In genomic region chr2:183038341-183039300, GRCh38 we compare ENCODE assay signal across 8 cellular contexts. TPM values are rescaled to one million over a fixed set of nuclear protein-coding genes. Genes with fewer than 3 reads are reported as not detected.
DNase-seq lines count a peak whose midpoint lies in the region; ATAC-seq and TF ChIP-seq lines count a peak whose summit lies in the region.

NCKAP1 (minus strand) TSS chr2:183038457; CDS start chr2:183038099, 358 bp downstream.

- H3K4ac ChIP-seq in trophoblast cell (ENCODE audit: low read depth, low read length) = peak within 1 kb of the TSS; percentile 80

- H2BK12ac ChIP-seq in trophoblast cell (ENCODE audit: low read length) = peak within 1 kb of the TSS; percentile 64

- H3K9ac ChIP-seq in GM23248 = peak within 1 kb of the TSS; percentile 98
- peak within 1 kb of the TSS; percentile 81 for H3K9ac ChIP-seq in trophoblast cell (ENCODE audit: low read length)

- H3K4me1 ChIP-seq in GM23248 (ENCODE audit: insufficient read depth) (peaks cover 32% of the 10 kb centered on the region), heart right ventricle (peaks cover 0 to 49% (median 37%) of the 10 kb centered on the region in 9 donors), trophoblast cell (ENCODE audit: control insufficient read depth in 1 of 2, insufficient read depth in 2 of 2, low read length in 2 of 2) (no peaks in the 10 kb centered on the region), thyroid gland (peaks cover 20 to 30% of the 10 kb centered on the region in 2 donors)

- intact Hi-C loops in heart right ventricle (cut with DNase I) (loop anchor here in 4 of 10 donors (1.0 to 10.0 kb wide), 5 partner anchors 36 to 86 kb away; partner anchors contain the start of genes DUSP19 (in 1 of the 4) and NUP35 (in 1 of the 4)), thyroid gland (cut with DNase I) (no loop called here)

- peak in 1 of 2 donors; percentile 83 for TF ChIP-seq POLR2A in thyroid gland (IDR thresholded peaks at IDR 0.05)

- WGBS in GM23248 (ENCODE audit: low coverage in 1 of 2, low lambda C conversion rate in 2 of 2, missing lambda C conversion rate in 2 of 2), 2 experiments = 1 to 3% methylated on average over 34 to 52 of the region's 68 CpGs
- WGBS in heart right ventricle, 2 donors = 2 to 3% methylated on average over 44 to 68 of the region's 68 CpGs
- WGBS in trophoblast cell (ENCODE audit: extremely low coverage, insufficient coverage, insufficient read length) = no CpG with 5 or more reads among the region's 68 CpGs
- 6 to 9% methylated on average over 17 to 28 of the region's 68 CpGs for WGBS in thyroid gland, 2 donors

- H3K4me2 ChIP-seq in GM23248 (ENCODE audit: unreplicated experiment) (peak within 1 kb of the TSS; percentile 95), trophoblast cell (ENCODE audit: low read length) (peak within 1 kb of the TSS; percentile 67)

- in situ Hi-C loops in GM23248 (cut with MboI) = no loop called here

- H3K27me3 ChIP-seq in GM23248 (replicated peaks; ENCODE audit: insufficient read depth) = no peaks in the 10 kb centered on the region
- H3K27me3 ChIP-seq in heart right ventricle = peaks cover 0 to 93% (median 0%) of the 10 kb centered on the region in 7 donors
- no peaks in the 10 kb centered on the region for H3K27me3 ChIP-seq in trophoblast cell (ENCODE audit: insufficient read depth, low read length)
- H3K27me3 ChIP-seq in thyroid gland = no peaks in the 10 kb centered on the region

- peak; percentile 84 for TF ChIP-seq CTCF in LNCaP clone FGC (IDR thresholded peaks at IDR 0.05; ENCODE audit: control insufficient read depth, extremely low read depth, insufficient read depth)
- peak; percentile 81 to 99 (median 93) for TF ChIP-seq CTCF in heart right ventricle (IDR thresholded peaks at IDR 0.05)
- TF ChIP-seq CTCF in thyroid gland (IDR thresholded peaks at IDR 0.05) = peak in 5 of 6 experiments; percentile 74 to 100 (median 99)

- H3K79me2 ChIP-seq in GM23248 (ENCODE audit: insufficient read depth) = peaks cover 42% of the 10 kb centered on the region
- H3K79me2 ChIP-seq in trophoblast cell (ENCODE audit: control insufficient read depth, insufficient read depth, low read length, poor library complexity) = peaks cover 10% of the 10 kb centered on the region

- H2BK120ac ChIP-seq in trophoblast cell (ENCODE audit: insufficient read depth, low read length, poor library complexity) = peak within 1 kb of the TSS; percentile 91

- peak within 1 kb of the TSS; percentile 91 for H3K14ac ChIP-seq in trophoblast cell (ENCODE audit: low read length)

- peaks cover 18% of the 10 kb centered on the region for H4K20me1 ChIP-seq in GM23248 (ENCODE audit: insufficient read depth)

- H4K91ac ChIP-seq in trophoblast cell (ENCODE audit: low read depth, low read length) = peak within 1 kb of the TSS; percentile 94

- H2AK5ac ChIP-seq in trophoblast cell (ENCODE audit: low read length) = peak within 1 kb of the TSS; percentile 83

- peak within 1 kb of the TSS; percentile 93 for H3K27ac ChIP-seq in GM23248
- peak within 1 kb of the TSS; percentile 95 to 100 (median 99) for H3K27ac ChIP-seq in heart right ventricle
- H3K27ac ChIP-seq in trophoblast cell (ENCODE audit: low read depth, low read length) = peak within 1 kb of the TSS; percentile 99
- H3K27ac ChIP-seq in thyroid gland = peak within 1 kb of the TSS; percentile 99 to 100 (median 99)

- peak within 1 kb of the TSS; percentile 77 for H2BK5ac ChIP-seq in trophoblast cell (ENCODE audit: low read depth, low read length, poor library complexity)

- H3K4me3 ChIP-seq in GM23248 = peak within 1 kb of the TSS; percentile 86
- H3K4me3 ChIP-seq in LNCaP clone FGC (ENCODE audit: low read depth, low read length) = peak within 1 kb of the TSS; percentile 59
- peak within 1 kb of the TSS; percentile 69 to 88 (median 83) for H3K4me3 ChIP-seq in heart right ventricle
- peak within 1 kb of the TSS; percentile 100 for H3K4me3 ChIP-seq in trophoblast cell (ENCODE audit: low read depth, low read length)
- H3K4me3 ChIP-seq in thyroid gland (replicated peaks in 1 of 3) = peak within 1 kb of the TSS; percentile 78 to 92 (median 79)

- peak within 1 kb of the TSS; percentile 79 for H4K12ac ChIP-seq in trophoblast cell (ENCODE audit: low read depth, low read length)

- H3F3A ChIP-seq in GM23248 (ENCODE audit: insufficient read depth) = peaks cover 47% of the 10 kb centered on the region

- DNase-seq in EL = peak; percentile 86
- DNase-seq in GM23248 = peak; percentile 94
- DNase-seq in LNCaP clone FGC (ENCODE audit: low read depth) = no peak
- DNase-seq in T-helper 1 cell = peak; percentile 72 to 81 (median 78)
- DNase-seq in amniotic stem cell (lab: John Stamatoyannopoulos, UW) = peak; percentile 47
- DNase-seq in heart right ventricle = peak; percentile 91 to 95
- DNase-seq in trophoblast cell = peak; percentile 83 to 95
- DNase-seq in thyroid gland = peak; percentile 91 to 94

- H2AFZ ChIP-seq in GM23248 = peak within 1 kb of the TSS; percentile 94
- peak within 1 kb of the TSS; percentile 82 for H2AFZ ChIP-seq in trophoblast cell (ENCODE audit: insufficient read depth, low read length, poor library complexity)

- no peaks in the 10 kb centered on the region for H3K9me2 ChIP-seq in GM23248 (ENCODE audit: insufficient read depth)

- no peak within 1 kb of the TSS for H3K23ac ChIP-seq in trophoblast cell (ENCODE audit: low read length)

- H4K8ac ChIP-seq in trophoblast cell (ENCODE audit: low read depth, low read length) = peak within 1 kb of the TSS; percentile 93

- peaks cover 13% of the 10 kb centered on the region for H3K79me1 ChIP-seq in trophoblast cell (ENCODE audit: low read length)

- peak; percentile 92 to 96 (median 94) for ATAC-seq in heart right ventricle

- H3K36me3 ChIP-seq in GM23248 (ENCODE audit: low read depth) (no peaks in the 10 kb centered on the region), heart right ventricle (no peaks in the 10 kb centered on the region), trophoblast cell (ENCODE audit: control insufficient read depth in 1 of 2, insufficient read depth in 2 of 2, low read length in 2 of 2) (no peaks in the 10 kb centered on the region), thyroid gland (no peaks in the 10 kb centered on the region)

- H3K18ac ChIP-seq in trophoblast cell (ENCODE audit: low read length) = peak within 1 kb of the TSS; percentile 92

- H3K9me3 ChIP-seq in GM23248 (ENCODE audit: low read depth) (no peaks in the 10 kb centered on the region), heart right ventricle (no peaks in the 10 kb centered on the region), trophoblast cell (ENCODE audit: insufficient read depth, low read depth, low read length) (no peaks in the 10 kb centered on the region), thyroid gland (no peaks in the 10 kb centered on the region)

RNA-seq across cellular contexts. Expression of gene NCKAP1, which starts in this region (rescaled TPM):
- total RNA-seq in GM23248 (2014; rRNA removed; shearing (Covaris generic)) = 169 and 201 TPM in 2 replicates
- 57.4 and 58.9 TPM in 2 replicates for polyA plus RNA-seq in GM23248 (2016; fragmentation: Nextera tagmentation; extraction: Ambion mirVana)
- 100 to 1,000 TPM; 118 to 153 (median 130) TPM for total RNA-seq in heart right ventricle
- polyA plus RNA-seq in heart right ventricle = 10 to 100 TPM; 35.3 to 81.1 TPM
- polyA plus RNA-seq in trophoblast cell (2013) = 100 and 102 TPM in 2 replicates
- 100 to 1,000 TPM; 139 to 214 (median 172) TPM for total RNA-seq in thyroid gland
